In genomic region chr9:98168952-98169488, GRCh38 we compare ENCODE assay signal across 8 cellular contexts. TPM values are rescaled to one million over a fixed set of nuclear protein-coding genes. Genes with fewer than 3 reads are reported as not detected.
DNase-seq lines count a peak whose midpoint lies in the region; ATAC-seq and TF ChIP-seq lines count a peak whose summit lies in the region.

No MANE protein-coding gene starts in this region.

- intact Hi-C loops in left cardiac atrium (cut with DNase I) = no loop called here

- POLR2A ChIA-PET in activated CD8-positive, alpha-beta T cell treated with anti-CD3 and anti-CD28 coated beads, Interleukin-2, amount 10 ng/mL, durations not matched to agents 7 days and 5 days (lab: Charles Lee) = no interaction called here

- CTCF ChIA-PET in activated CD8-positive, alpha-beta T cell treated with anti-CD3 and anti-CD28 coated beads, Interleukin-2, amount 10 ng/mL, durations not matched to agents 7 days and 5 days (lab: Charles Lee) = interaction anchor here (1.1 kb wide), 1 partner anchor 23 kb away, joined by 3 read pairs; no protein-coding TSS in a partner anchor

- ATAC-seq in GM21576 (IDR thresholded peaks at IDR 0.05; ENCODE audit: unreplicated experiment) (peak; percentile 99), left cardiac atrium (peak in 1 of 2 donors; percentile 89)
- ATAC-seq in activated CD8-positive, alpha-beta T cell treated with anti-CD3 and anti-CD28 coated beads, Interleukin-2, amount 10 ng/mL, durations not matched to agents 7 days and 5 days = peak; percentile 84
- ATAC-seq in stimulated activated naive CD8-positive, alpha-beta T cell treated with anti-CD3 and anti-CD28 coated beads, Interleukin-15, amount 100 ng/mL, for 72 hours = peak; percentile 74

- H3K4me3 Mint-ChIP-seq in activated CD8-positive, alpha-beta T cell treated with anti-CD3 and anti-CD28 coated beads, Interleukin-2, amount 10 ng/mL, durations not matched to agents 7 days and 5 days = no peak overlapping the region
- no peak overlapping the region for H3K4me3 Mint-ChIP-seq in stimulated activated naive CD8-positive, alpha-beta T cell treated with anti-CD3 and anti-CD28 coated beads, Interleukin-15, amount 100 ng/mL, for 72 hours

- H3K36me3 Mint-ChIP-seq in activated CD8-positive, alpha-beta T cell treated with anti-CD3 and anti-CD28 coated beads, Interleukin-2, amount 10 ng/mL, durations not matched to agents 7 days and 5 days (ENCODE audit: low read depth) = no peaks in the 10 kb centered on the region

- H3K27ac Mint-ChIP-seq in activated CD8-positive, alpha-beta T cell treated with anti-CD3 and anti-CD28 coated beads, Interleukin-2, amount 10 ng/mL, durations not matched to agents 7 days and 5 days = peak overlapping the region; percentile 85
- H3K27ac Mint-ChIP-seq in stimulated activated naive CD8-positive, alpha-beta T cell treated with anti-CD3 and anti-CD28 coated beads, Interleukin-15, amount 100 ng/mL, for 72 hours = peak overlapping the region in 1 of 2 donors; percentile 70

- no peak for TF ChIP-seq CTCF in GM13976 (IDR thresholded peaks at IDR 0.05; ENCODE audit: borderline replicate concordance, control extremely low read depth, extremely low read depth, insufficient read depth, missing control alignments)

- DNase-seq in GM13976 (ENCODE audit: low spot score) = peak; percentile 96
- DNase-seq in HT1080 (ENCODE audit: low read depth) = peak; percentile 96
- DNase-seq in activated CD8-positive, alpha-beta T cell treated with anti-CD3 and anti-CD28 coated beads, Interleukin-2, amount 10 ng/mL, durations not matched to agents 7 days and 5 days = peak; percentile 51
- DNase-seq in left cardiac atrium = peak; percentile 43
- DNase-seq in stimulated activated naive CD8-positive, alpha-beta T cell treated with anti-CD3 and anti-CD28 coated beads, Interleukin-15, amount 100 ng/mL, for 72 hours = no peak
- DNase-seq in NCI-H1436 (lab: John Stamatoyannopoulos, UW) = no peak
- DNase-seq in inferior parietal cortex (ENCODE audit: extremely low spot score) = no peak

- no peaks in the 10 kb centered on the region for H3K9me3 Mint-ChIP-seq in activated CD8-positive, alpha-beta T cell treated with anti-CD3 and anti-CD28 coated beads, Interleukin-2, amount 10 ng/mL, durations not matched to agents 7 days and 5 days (ENCODE audit: insufficient read depth)
- H3K9me3 Mint-ChIP-seq in stimulated activated naive CD8-positive, alpha-beta T cell treated with anti-CD3 and anti-CD28 coated beads, Interleukin-15, amount 100 ng/mL, for 72 hours = no peaks in the 10 kb centered on the region

- in situ Hi-C loops in GM13976 (cut with MboI; ENCODE audit: low sequenced_read_pairs, unreplicated experiment) = no loop called here

- H3K4me1 Mint-ChIP-seq in activated CD8-positive, alpha-beta T cell treated with anti-CD3 and anti-CD28 coated beads, Interleukin-2, amount 10 ng/mL, durations not matched to agents 7 days and 5 days (ENCODE audit: low read depth) = peaks cover 34% of the 10 kb centered on the region
- H3K4me1 Mint-ChIP-seq in stimulated activated naive CD8-positive, alpha-beta T cell treated with anti-CD3 and anti-CD28 coated beads, Interleukin-15, amount 100 ng/mL, for 72 hours = peaks cover 49% of the 10 kb centered on the region

- no peaks in the 10 kb centered on the region for H3K27me3 Mint-ChIP-seq in activated CD8-positive, alpha-beta T cell treated with anti-CD3 and anti-CD28 coated beads, Interleukin-2, amount 10 ng/mL, durations not matched to agents 7 days and 5 days (ENCODE audit: low read depth)
- no peaks in the 10 kb centered on the region for H3K27me3 Mint-ChIP-seq in stimulated activated naive CD8-positive, alpha-beta T cell treated with anti-CD3 and anti-CD28 coated beads, Interleukin-15, amount 100 ng/mL, for 72 hours

RNA-seq across cellular contexts. Expression of gene CORO2A, which starts 23.4 kb away (rescaled TPM):
- total RNA-seq in HT1080 (2014; rRNA removed; shearing (Covaris generic)) = 9.2 and 12.5 TPM in 2 replicates
- polyA plus RNA-seq in HT1080 (2015; cell fraction: cytosol; rRNA removed) = 7.1 and 7.9 TPM in 2 replicates
- 4.6 and 4.9 TPM in 2 replicates for polyA plus RNA-seq in HT1080 (2015; cell fraction: nucleus; rRNA removed)
- total RNA-seq in activated CD8-positive, alpha-beta T cell treated with anti-CD3 and anti-CD28 coated beads, Interleukin-2, amount 10 ng/mL, durations not matched to agents 7 days and 5 days = 1 to 10 TPM; 9.2 TPM
- total RNA-seq in left cardiac atrium = 1 to 10 TPM in 1 of 2 donors, under 1 TPM in 1; 0.60 to 1.4 TPM

RNA-seq across cellular contexts. Expression of gene TRIM14, which starts 50.0 kb away (rescaled TPM):
- total RNA-seq in HT1080 (2014; rRNA removed; shearing (Covaris generic)) = 26.8 and 31.0 TPM in 2 replicates
- 25.7 and 25.9 TPM in 2 replicates for polyA plus RNA-seq in HT1080 (2015; cell fraction: cytosol; rRNA removed)
- 16.0 and 23.2 TPM in 2 replicates for polyA plus RNA-seq in HT1080 (2015; cell fraction: nucleus; rRNA removed)
- 10 to 100 TPM; 85.2 to 90.5 TPM for total RNA-seq in activated CD8-positive, alpha-beta T cell treated with anti-CD3 and anti-CD28 coated beads, Interleukin-2, amount 10 ng/mL, durations not matched to agents 7 days and 5 days
- total RNA-seq in left cardiac atrium = 10 to 100 TPM in 1 of 2 donors, 1 to 10 TPM in 1; 4.3 to 12.2 TPM

Comparison
In these comparisons a context has a peak if more than half of its experiments do, and no peak if none do; other contexts are left out.
1. DNase-seq: peak in GM13976 (single experiment), HT1080 (single experiment), activated CD8-positive, alpha-beta T cell treated with anti-CD3 and anti-CD28 coated beads, Interleukin-2, amount 10 ng/mL, durations not matched to agents 7 days and 5 days (single experiment) and left cardiac atrium (single experiment); none in stimulated activated naive CD8-positive, alpha-beta T cell treated with anti-CD3 and anti-CD28 coated beads, Interleukin-15, amount 100 ng/mL, for 72 hours (0 of 2), NCI-H1436 (single experiment) and inferior parietal cortex (single experiment).